ENCODE assay signal across 8 cellular contexts in the genomic region with DNA sequence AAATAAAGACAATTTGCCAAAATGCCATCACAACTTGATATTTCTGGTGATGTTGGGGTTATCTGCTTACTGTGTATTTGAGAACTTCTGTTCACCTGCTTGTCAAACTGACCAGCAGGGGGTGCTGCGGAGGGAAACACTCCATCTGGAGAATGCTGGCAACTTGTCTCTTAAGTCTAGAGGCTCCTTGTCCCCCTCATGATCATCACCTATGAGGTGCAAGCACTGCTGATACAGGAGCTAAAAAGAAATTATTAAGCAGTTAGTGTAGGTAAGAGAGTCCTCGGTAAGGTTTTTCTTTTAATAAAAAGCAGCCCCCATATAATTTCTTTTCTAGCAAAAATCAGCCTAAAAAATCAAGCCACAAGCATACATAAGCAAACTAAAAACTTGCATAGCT. TPM values are rescaled to one million over a fixed set of nuclear protein-coding genes. Genes with fewer than 3 reads are reported as not detected.
DNase-seq lines count a peak whose midpoint lies in the region; ATAC-seq, FAIRE-seq and TF ChIP-seq lines count a peak whose summit lies in the region.

No MANE protein-coding gene starts in this region.

- H3K4me3 ChIP-seq in A673 (ENCODE audit: low read depth, low read length, poor library complexity, severe bottlenecking) (no peak overlapping the region), astrocyte (ENCODE audit: insufficient read depth, low read depth, low read length) (no peak overlapping the region), kidney (ENCODE audit: low read length in 2 of 2) (no peak overlapping the region)

- H3K27ac ChIP-seq in A673 (ENCODE audit: low read depth, low read length, poor library complexity, severe bottlenecking): no peak overlapping the region
- H3K27ac ChIP-seq in astrocyte (ENCODE audit: low read depth, low read length): no peak overlapping the region
- no peak overlapping the region for H3K27ac ChIP-seq in kidney (ENCODE audit: low read depth in 2 of 2, low read length in 2 of 2)

- H4K20me1 ChIP-seq in astrocyte (ENCODE audit: insufficient read depth, low read length): no peaks in the 10 kb centered on the region

- H3K27me3 Mint-ChIP-seq in astrocyte (ENCODE audit: low read depth, unreplicated experiment): peaks cover 10% of the 10 kb centered on the region

- H3K36me3 ChIP-seq in A673 (ENCODE audit: insufficient read depth, low read length, poor library complexity, severe bottlenecking) (no peaks in the 10 kb centered on the region), astrocyte (ENCODE audit: insufficient read depth, low read length) (no peaks in the 10 kb centered on the region), kidney (ENCODE audit: control insufficient read depth in 1 of 2, insufficient read depth in 2 of 2, low read length in 2 of 2) (no peaks in the 10 kb centered on the region)

- peak; percentile 13 for FAIRE-seq in astrocyte (lab: Jason Lieb, UNC)
- FAIRE-seq in kidney (lab: Jason Lieb, UNC): no peak

- intact Hi-C loops in A673 (cut with micrococcal nuclease; ENCODE audit: unreplicated experiment): loop anchor here (1.0 kb wide), 2 partner anchors 83 to 105 kb away; no protein-coding TSS in a partner anchor
- intact Hi-C loops in kidney (cut with DNase I): no loop called here

- H3K27me3 ChIP-seq in A673 (replicated peaks; ENCODE audit: insufficient read depth, low read depth, low read length, poor library complexity) (peaks cover 23% of the 10 kb centered on the region), astrocyte (ENCODE audit: insufficient read depth, low read length) (peaks cover 4% of the 10 kb centered on the region)

- no peaks in the 10 kb centered on the region for H3K9me3 Mint-ChIP-seq in astrocyte (ENCODE audit: unreplicated experiment)

- no peaks in the 10 kb centered on the region for H3K4me1 Mint-ChIP-seq in astrocyte (ENCODE audit: low read depth, unreplicated experiment)

- DNase-seq in A673 (ENCODE audit: low spot score) (peak; percentile 77), T-helper 22 cell (ENCODE audit: low read depth) (peak; percentile 42), astrocyte (ENCODE audit: low read depth) (peak; percentile 8), kidney (peak; percentile 72)
- peak; percentile 87 to 89 for DNase-seq in stimulated activated CD4-positive, alpha-beta T cell treated with anti-CD3 and anti-CD28 coated beads, Interleukin-2, amount 100 ng/mL, for 24 hours

- TF ChIP-seq CTCF in A673 (conservative IDR thresholded peaks at IDR 0.05; ENCODE audit: low read depth, low read length) (peak; percentile 74), astrocyte (IDR thresholded peaks at IDR 0.05; ENCODE audit: insufficient read depth, low read depth, low read length) (peak; percentile 49), kidney (IDR thresholded peaks at IDR 0.05; ENCODE audit: borderline replicate concordance, extremely low read depth, insufficient read depth) (peak; percentile 57)

- H3K27ac Mint-ChIP-seq in astrocyte (ENCODE audit: unreplicated experiment): no peak overlapping the region

- POLR2A ChIA-PET in A673 (lab: Charles Lee; ENCODE audit: low non-redundant PET): no interaction called here

- CTCF ChIA-PET in A673 (lab: Charles Lee): no interaction called here

- no peaks in the 10 kb centered on the region for H3K4me1 ChIP-seq in A673 (ENCODE audit: insufficient read depth, low read length, poor library complexity, severe bottlenecking)
- H3K4me1 ChIP-seq in astrocyte (ENCODE audit: insufficient read depth, low read length): peaks cover 4% of the 10 kb centered on the region
- H3K4me1 ChIP-seq in kidney (ENCODE audit: control insufficient read depth in 1 of 2, insufficient read depth in 1 of 2, low read depth in 1 of 2, low read length in 2 of 2): no peaks in the 10 kb centered on the region

- H3K4me3 Mint-ChIP-seq in astrocyte (ENCODE audit: unreplicated experiment): no peak overlapping the region

- no peaks in the 10 kb centered on the region for H3K36me3 Mint-ChIP-seq in astrocyte (ENCODE audit: low read depth, unreplicated experiment)

- no peak overlapping the region for H3K4me2 ChIP-seq in astrocyte (ENCODE audit: low read length)

- no peak overlapping the region for H2AFZ ChIP-seq in astrocyte (ENCODE audit: low read depth, low read length)

- no TSS peak for BruUV-seq in A673 (replicated peaks; lab: Mats Ljungman, UMichigan)

- peak; percentile 61 for ATAC-seq in GM18498 (IDR thresholded peaks at IDR 0.05; ENCODE audit: unreplicated experiment)
- ATAC-seq in HG03432 (IDR thresholded peaks at IDR 0.05; ENCODE audit: unreplicated experiment): peak; percentile 54
- ATAC-seq in GM21576 (IDR thresholded peaks at IDR 0.05; ENCODE audit: unreplicated experiment): no peak

- H3K9ac ChIP-seq in astrocyte (ENCODE audit: low read length) (no peak overlapping the region), kidney (ENCODE audit: low read length in 2 of 2) (no peak overlapping the region)

- no peaks in the 10 kb centered on the region for H3K79me2 ChIP-seq in astrocyte (ENCODE audit: insufficient read depth, low read length)

- H3K9me3 ChIP-seq in A673 (ENCODE audit: low read depth, low read length, poor library complexity, severe bottlenecking) (no peaks in the 10 kb centered on the region), astrocyte (ENCODE audit: insufficient read depth, low read depth, low read length) (no peaks in the 10 kb centered on the region), kidney (ENCODE audit: control insufficient read depth in 1 of 2, low read length in 2 of 2) (no peaks in the 10 kb centered on the region)

RNA-seq across cellular contexts. Expression of a gene that starts 32.7 kb away (rescaled TPM):
- total RNA-seq in A673 (2021) (not detected in 2 replicates), astrocyte (not detected in 2 replicates), kidney (not detected)
- not detected for polyA plus RNA-seq in kidney (ENCODE audit: insufficient read depth, low read depth, low replicate concordance)

RNA-seq across cellular contexts. Expression of a gene that starts 53.6 kb away (rescaled TPM):
- total RNA-seq in A673 (2021) (41.5 and 50.1 TPM in 2 replicates), astrocyte (0.72 and 0.95 TPM in 2 replicates), kidney (2.2 TPM)
- polyA plus RNA-seq in kidney (ENCODE audit: insufficient read depth, low read depth, low replicate concordance): 0.17 TPM

Comparison
In these comparisons a context has a peak if more than half of its experiments do, and no peak if none do; other contexts are left out.
1. DNase-seq: peak in every context shown above with its lines; median percentile 88 in stimulated activated CD4-positive, alpha-beta T cell treated with anti-CD3 and anti-CD28 coated beads, Interleukin-2, amount 100 ng/mL, for 24 hours; 77 in A673; 72 in kidney; 42 in T-helper 22 cell; 8 in astrocyte.
2. RNA of a gene that starts 53.6 kb away (total RNA-seq): 41.5 to 50.1 TPM in A673; 2.2 TPM in kidney (single experiment) and 0.72 to 0.95 TPM in astrocyte; every median in the first group is over 10 times any median in the second.
3. Peak in every context shown above with its lines, with median percentiles within 50 percentile points of each other: CTCF ChIP-seq.